ENCODE assay signal across 8 cellular contexts in genomic region chr18:56709463-56709862, GRCh38. TPM values are rescaled to one million over a fixed set of nuclear protein-coding genes. Genes with fewer than 3 reads are reported as not detected.
DNase-seq lines count a peak whose midpoint lies in the region; ATAC-seq and TF ChIP-seq lines count a peak whose summit lies in the region.

No MANE protein-coding gene starts in this region.

- in situ Hi-C loops in mammary epithelial cell (cut with MboI; ENCODE audit: low sequenced_read_pairs in 2 of 2), result no loop called here

- no peaks in the 10 kb centered on the region for H3K4me1 ChIP-seq in OCI-LY1 (ENCODE audit: insufficient read depth, low read length, severe bottlenecking)
- no peaks in the 10 kb centered on the region for H3K4me1 ChIP-seq in mammary epithelial cell (ENCODE audit: insufficient read depth, low read length)
- H3K4me1 ChIP-seq in neural progenitor cell, result no peaks in the 10 kb centered on the region

- H3K4me1 Mint-ChIP-seq in neural progenitor cell, result no peaks in the 10 kb centered on the region

- H2AFZ ChIP-seq in OCI-LY1 (ENCODE audit: low read length) (no peak overlapping the region), mammary epithelial cell (ENCODE audit: low read depth, low read length) (no peak overlapping the region), neural progenitor cell (replicated peaks) (no peak overlapping the region)

- 0% methylated on average over 2 of the region's 2 CpGs for WGBS in mammary epithelial cell (ENCODE audit: low coverage, missing lambda C conversion rate)

- H3K27me3 ChIP-seq in OCI-LY1 (ENCODE audit: insufficient read depth, low read length), result no peaks in the 10 kb centered on the region
- H3K27me3 ChIP-seq in mammary epithelial cell (ENCODE audit: insufficient read depth, low read length), result no peaks in the 10 kb centered on the region
- no peaks in the 10 kb centered on the region for H3K27me3 ChIP-seq in neural progenitor cell

- H3K27me3 Mint-ChIP-seq in neural progenitor cell (ENCODE audit: insufficient read depth, low read depth), result no peaks in the 10 kb centered on the region

- H3K27ac ChIP-seq in OCI-LY1 (ENCODE audit: low read depth, low read length, poor library complexity, severe bottlenecking), result no peak overlapping the region
- no peak overlapping the region for H3K27ac ChIP-seq in mammary epithelial cell (ENCODE audit: insufficient read depth, low read depth, low read length)
- no peak overlapping the region for H3K27ac ChIP-seq in neural progenitor cell

- dilution Hi-C loops in mammary epithelial cell (cut with HindIII; ENCODE audit: low sequenced_read_pairs), result no loop called here

- H3K4me3 ChIP-seq in OCI-LY1 (ENCODE audit: low read depth, low read length, poor library complexity, severe bottlenecking) (no peak overlapping the region), mammary epithelial cell (replicated peaks in 1 of 3; ENCODE audit: insufficient read depth in 1 of 3, low read depth in 2 of 3, low read length in 3 of 3) (no peak overlapping the region), neural progenitor cell (no peak overlapping the region)

- intact Hi-C loops in mammary epithelial cell (cut with micrococcal nuclease), result loop anchor here (2.0 kb wide), 1 partner anchor 65 kb away; no protein-coding TSS in a partner anchor

- no peak overlapping the region for H3K4me2 ChIP-seq in OCI-LY1 (ENCODE audit: low read length)
- no peak overlapping the region for H3K4me2 ChIP-seq in mammary epithelial cell (ENCODE audit: insufficient read depth, low read depth, low read length)
- no peak overlapping the region for H3K4me2 ChIP-seq in neural progenitor cell

- H3K36me3 ChIP-seq in OCI-LY1 (ENCODE audit: insufficient read depth, low read length) (no peaks in the 10 kb centered on the region), mammary epithelial cell (ENCODE audit: insufficient read depth, low read length) (no peaks in the 10 kb centered on the region), neural progenitor cell (no peaks in the 10 kb centered on the region)

- H3K9me2 ChIP-seq in OCI-LY1 (ENCODE audit: low read depth, low read length), result no peaks in the 10 kb centered on the region

- no peaks in the 10 kb centered on the region for H3K9me3 ChIP-seq in OCI-LY1 (ENCODE audit: low read length)
- no peaks in the 10 kb centered on the region for H3K9me3 ChIP-seq in mammary epithelial cell (replicated peaks; ENCODE audit: insufficient read depth, low read length)
- H3K9me3 ChIP-seq in neural progenitor cell (ENCODE audit: low read depth), result no peaks in the 10 kb centered on the region

- CTCF ChIA-PET in mammary epithelial cell (lab: Charles Lee; ENCODE audit: low non-redundant PET), result interaction anchor here (0.6 kb wide), 3 partner anchors 12 to 182 kb away, joined by 3 to 5 read pairs (median 3); no protein-coding TSS in a partner anchor

- H3K27ac Mint-ChIP-seq in neural progenitor cell, result no peak overlapping the region

- H4K20me1 ChIP-seq in OCI-LY1 (ENCODE audit: insufficient read depth, low read length) (no peaks in the 10 kb centered on the region), mammary epithelial cell (ENCODE audit: insufficient read depth, low read length) (no peaks in the 10 kb centered on the region), neural progenitor cell (ENCODE audit: low read depth) (no peaks in the 10 kb centered on the region)

- H3K4me3 Mint-ChIP-seq in neural progenitor cell, result no peak overlapping the region

- no peaks in the 10 kb centered on the region for H3K79me2 ChIP-seq in OCI-LY1 (ENCODE audit: insufficient read depth, low read length)
- no peaks in the 10 kb centered on the region for H3K79me2 ChIP-seq in mammary epithelial cell (ENCODE audit: insufficient read depth, low read length)
- H3K79me2 ChIP-seq in neural progenitor cell (ENCODE audit: low read depth), result no peaks in the 10 kb centered on the region

- H3K9ac ChIP-seq in OCI-LY1 (ENCODE audit: low read length) (no peak overlapping the region), mammary epithelial cell (ENCODE audit: insufficient read depth, low read length) (no peak overlapping the region), neural progenitor cell (no peak overlapping the region)

- no peaks in the 10 kb centered on the region for H3K36me3 Mint-ChIP-seq in neural progenitor cell

- H3F3A ChIP-seq in OCI-LY1 (ENCODE audit: insufficient read depth, low read length) (no peaks in the 10 kb centered on the region), neural progenitor cell (ENCODE audit: low read depth) (no peaks in the 10 kb centered on the region)

- DNase-seq in NCI-H2227 (lab: John Stamatoyannopoulos, UW; ENCODE audit: unreplicated experiment) (peak; percentile 24), NCI-H2227 treated with DMSO at 0.1 percent for 48 hours (lab: John Stamatoyannopoulos, UW) (no peak), mammary epithelial cell (peak; percentile 86), neural progenitor cell (ENCODE audit: low spot score) (no peak), ureter (ENCODE audit: low spot score) (no peak)

- TF ChIP-seq CTCF in OCI-LY1 (IDR thresholded peaks at IDR 0.05; ENCODE audit: low read length) (peak; percentile 44; the same call in 1 of the 2 replicates), mammary epithelial cell (conservative IDR thresholded peaks at IDR 0.05 in 1 of 2, IDR thresholded peaks at IDR 0.05 in 1 of 2; ENCODE audit: extremely low read depth in 1 of 2, insufficient read depth in 1 of 2, low read depth in 1 of 2, low read length in 2 of 2) (peak; percentile 33 to 50), neural progenitor cell (IDR thresholded peaks at IDR 0.05) (peak; percentile 29)

- BruUV-seq in mammary epithelial cell (replicated peaks; lab: Mats Ljungman, UMichigan), result no TSS peak

- H3K9me3 Mint-ChIP-seq in neural progenitor cell, result no peaks in the 10 kb centered on the region

- ATAC-seq in GM19395 (IDR thresholded peaks at IDR 0.05; ENCODE audit: unreplicated experiment) (peak; percentile 100), HG03196 (IDR thresholded peaks at IDR 0.05; ENCODE audit: unreplicated experiment) (peak; percentile 96)

RNA-seq across cellular contexts. Expression of gene WDR7, which starts 58.3 kb away (rescaled TPM):
- 10 to 100 TPM; 18.7 to 19.7 TPM for total RNA-seq in mammary epithelial cell
- 5.3 TPM for polyA plus RNA-seq in mammary epithelial cell
- polyA minus RNA-seq in mammary epithelial cell, result 100 TPM
- total RNA-seq in neural progenitor cell (ENCODE audit: low replicate concordance), result 8.3 and 12.3 TPM in 2 replicates
- total RNA-seq in ureter, result 49.2 TPM

Comparison
In these comparisons a context has a peak if more than half of its experiments do, and no peak if none do; other contexts are left out.
1. DNase-seq: peak in NCI-H2227 (single experiment) and mammary epithelial cell (single experiment); none in NCI-H2227 treated with DMSO at 0.1 percent for 48 hours (single experiment), neural progenitor cell (single experiment) and ureter (single experiment).
2. Peak in every context shown above with its lines, with median percentiles within 50 percentile points of each other: CTCF ChIP-seq.